8 cellular contexts compared by ENCODE assay signal in the genomic region with DNA sequence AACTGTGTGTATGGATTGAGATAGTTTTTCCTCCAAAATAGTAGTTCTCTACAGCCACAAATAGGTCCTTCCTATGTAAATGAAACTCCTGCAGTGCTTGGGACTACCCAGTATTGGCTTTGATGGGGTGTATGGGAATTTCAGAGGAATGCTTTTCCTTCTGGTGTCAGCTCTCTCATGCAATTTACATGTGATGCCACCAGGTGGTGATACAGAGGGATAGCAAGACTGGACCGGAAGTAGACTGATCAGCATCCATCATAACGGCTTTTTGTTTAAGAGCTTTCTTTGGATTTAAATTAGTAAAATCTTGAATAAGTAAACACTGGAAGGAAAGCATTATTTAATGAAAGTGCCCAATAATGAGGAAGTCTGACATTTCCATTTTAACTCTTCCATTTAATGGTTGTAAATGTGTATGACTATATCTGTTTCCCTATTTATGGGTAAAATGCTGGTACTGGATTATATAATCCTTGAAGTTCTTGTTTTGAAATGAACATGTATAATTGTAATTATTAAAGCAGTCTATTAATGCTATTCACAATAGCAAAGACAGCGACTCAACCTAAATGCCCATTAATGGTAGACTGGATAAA. TPM values are rescaled to one million over a fixed set of nuclear protein-coding genes. Genes with fewer than 3 reads are reported as not detected.
DNase-seq lines count a peak whose midpoint lies in the region; ATAC-seq, FAIRE-seq and TF ChIP-seq lines count a peak whose summit lies in the region.

No MANE protein-coding gene starts in this region.

- H3K36me3 ChIP-seq in pancreas: no peaks in the 10 kb centered on the region

- in situ Hi-C loops in astrocyte of the cerebellum (cut with HindIII; ENCODE audit: low sequenced_read_pairs): no loop called here

- no peak overlapping the region for H3K4me3 Mint-ChIP-seq in activated T-helper 2 cell treated with anti-CD3 and anti-CD28 coated beads, Interferon-gamma antibody, Interleukin-2, Interleukin-4, amounts not matched to agents 10 μg/mL and 5 μg/mL and 100 μg/mL, durations not matched to agents 14 hours and 24 hours and 36 hours (ENCODE audit: low read depth)
- H3K4me3 Mint-ChIP-seq in T-helper 2 cell treated with Interferon-gamma antibody and Interleukin-4, amounts not matched to agents 5 μg/mL and 100 μg/mL, for 36 hours: no peak overlapping the region

- H3K27me3 ChIP-seq in pancreas: no peaks in the 10 kb centered on the region

- H3K9me3 Mint-ChIP-seq in activated T-helper 2 cell treated with anti-CD3 and anti-CD28 coated beads, Interferon-gamma antibody, Interleukin-2, Interleukin-4, amounts not matched to agents 10 μg/mL and 5 μg/mL and 100 μg/mL, durations not matched to agents 14 hours and 24 hours and 36 hours: no peaks in the 10 kb centered on the region
- H3K9me3 Mint-ChIP-seq in T-helper 2 cell treated with Interferon-gamma antibody and Interleukin-4, amounts not matched to agents 5 μg/mL and 100 μg/mL, for 36 hours: no peaks in the 10 kb centered on the region

- no peak overlapping the region for H3K27ac Mint-ChIP-seq in activated T-helper 2 cell treated with anti-CD3 and anti-CD28 coated beads, Interferon-gamma antibody, Interleukin-2, Interleukin-4, amounts not matched to agents 10 μg/mL and 5 μg/mL and 100 μg/mL, durations not matched to agents 14 hours and 24 hours and 36 hours
- H3K27ac Mint-ChIP-seq in T-helper 2 cell treated with Interferon-gamma antibody and Interleukin-4, amounts not matched to agents 5 μg/mL and 100 μg/mL, for 36 hours: no peak overlapping the region

- DNase-seq in SIG-M5 treated with dmso at 0.1 percent for 504 hours (lab: John Stamatoyannopoulos, UW; ENCODE audit: unreplicated experiment): peak; percentile 19
- DNase-seq in SIG-M5 (lab: John Stamatoyannopoulos, UW): no peak
- no peak for DNase-seq in astrocyte of the cerebellum (ENCODE audit: low read depth)
- DNase-seq in pancreas: peak in 1 of 6 donors; percentile 11
- DNase-seq in NK-92 treated with Interleukin-12 subunit alpha and Interleukin-12 subunit beta, amount 100 ng/mL, for 24 hours (lab: John Stamatoyannopoulos, UW): no peak
- no peak for DNase-seq in activated T-helper 2 cell treated with anti-CD3 and anti-CD28 coated beads, Interferon-gamma antibody, Interleukin-2, Interleukin-4, amounts not matched to agents 10 μg/mL and 5 μg/mL and 100 μg/mL, durations not matched to agents 14 hours and 24 hours and 36 hours (ENCODE audit: low spot score)
- DNase-seq in T-helper 2 cell treated with Interferon-gamma antibody and Interleukin-4, amounts not matched to agents 5 μg/mL and 100 μg/mL, for 36 hours (ENCODE audit: low spot score): no peak

- ATAC-seq in pancreas: peak; percentile 45 to 76 (median 66)

- no peaks in the 10 kb centered on the region for H3K9me3 ChIP-seq in pancreas

- H3K36me3 Mint-ChIP-seq in activated T-helper 2 cell treated with anti-CD3 and anti-CD28 coated beads, Interferon-gamma antibody, Interleukin-2, Interleukin-4, amounts not matched to agents 10 μg/mL and 5 μg/mL and 100 μg/mL, durations not matched to agents 14 hours and 24 hours and 36 hours (ENCODE audit: low read depth): no peaks in the 10 kb centered on the region
- H3K36me3 Mint-ChIP-seq in T-helper 2 cell treated with Interferon-gamma antibody and Interleukin-4, amounts not matched to agents 5 μg/mL and 100 μg/mL, for 36 hours (ENCODE audit: low read depth): no peaks in the 10 kb centered on the region

- H3K4me1 Mint-ChIP-seq in activated T-helper 2 cell treated with anti-CD3 and anti-CD28 coated beads, Interferon-gamma antibody, Interleukin-2, Interleukin-4, amounts not matched to agents 10 μg/mL and 5 μg/mL and 100 μg/mL, durations not matched to agents 14 hours and 24 hours and 36 hours (ENCODE audit: low read depth): no peaks in the 10 kb centered on the region
- H3K4me1 Mint-ChIP-seq in T-helper 2 cell treated with Interferon-gamma antibody and Interleukin-4, amounts not matched to agents 5 μg/mL and 100 μg/mL, for 36 hours (ENCODE audit: low read depth): no peaks in the 10 kb centered on the region

- H3K4me1 ChIP-seq in pancreas: no peaks in the 10 kb centered on the region

- no peak overlapping the region for H3K27ac ChIP-seq in pancreas

- no peak for FAIRE-seq in pancreas (lab: Jason Lieb, UNC)

- H3K4me3 ChIP-seq in astrocyte of the cerebellum (ENCODE audit: low read depth, low read length): no peak overlapping the region
- H3K4me3 ChIP-seq in pancreas: no peak overlapping the region

- H3K27me3 Mint-ChIP-seq in activated T-helper 2 cell treated with anti-CD3 and anti-CD28 coated beads, Interferon-gamma antibody, Interleukin-2, Interleukin-4, amounts not matched to agents 10 μg/mL and 5 μg/mL and 100 μg/mL, durations not matched to agents 14 hours and 24 hours and 36 hours (ENCODE audit: low read depth): no peaks in the 10 kb centered on the region
- peaks cover 2% of the 10 kb centered on the region for H3K27me3 Mint-ChIP-seq in T-helper 2 cell treated with Interferon-gamma antibody and Interleukin-4, amounts not matched to agents 5 μg/mL and 100 μg/mL, for 36 hours (ENCODE audit: low read depth)

- WGBS in pancreas, 2 donors: 54 to 72% methylated on average over 3 of the region's 3 CpGs

- intact Hi-C loops in pancreas (cut with DNase I): no loop called here
- intact Hi-C loops in activated T-helper 2 cell treated with anti-CD3 and anti-CD28 coated beads, Interferon-gamma antibody, Interleukin-2, Interleukin-4, amounts not matched to agents 10 μg/mL and 5 μg/mL and 100 μg/mL, durations not matched to agents 14 hours and 24 hours and 36 hours (cut with micrococcal nuclease): no loop called here

- peak; percentile 65 for TF ChIP-seq CTCF in LNCAP (IDR thresholded peaks at IDR 0.05)
- TF ChIP-seq CTCF in astrocyte of the cerebellum (IDR thresholded peaks at IDR 0.05; ENCODE audit: low read depth, low read length, missing control alignments): peak; percentile 53
- peak; percentile 18 to 29 (median 22) for TF ChIP-seq CTCF in pancreas (IDR thresholded peaks at IDR 0.05)

RNA-seq across cellular contexts. Expression of gene DYNC1I1, which starts 22.7 kb away (rescaled TPM):
- 1 to 10 TPM in 4 of 6 donors, under 1 TPM in 2; 0.71 to 1.5 (median 1.3) TPM for total RNA-seq in pancreas
- polyA plus RNA-seq in pancreas: 1 to 10 TPM in 1 of 2 donors, under 1 TPM in 1; 0.95 to 5.5 TPM
- total RNA-seq in activated T-helper 2 cell treated with anti-CD3 and anti-CD28 coated beads, Interferon-gamma antibody, Interleukin-2, Interleukin-4, amounts not matched to agents 10 μg/mL and 5 μg/mL and 100 μg/mL, durations not matched to agents 14 hours and 24 hours and 36 hours: not detected in 2 replicates
